In genomic region chr18:55322176-55322735, GRCh38 we compare ENCODE assay signal across 8 cellular contexts.
DNase-seq lines count a peak whose midpoint lies in the region; ATAC-seq and TF ChIP-seq lines count a peak whose summit lies in the region.

No MANE protein-coding gene starts in this region.

- H3K9me3 Mint-ChIP-seq in progenitor cell of endocrine pancreas (ENCODE audit: low read depth): no peaks in the 10 kb centered on the region

- H3K36me3 Mint-ChIP-seq in progenitor cell of endocrine pancreas (ENCODE audit: insufficient read depth): no peaks in the 10 kb centered on the region

- no peak for TF ChIP-seq CTCF in progenitor cell of endocrine pancreas (IDR thresholded peaks at IDR 0.05; ENCODE audit: unreplicated experiment)

- peak overlapping the region; percentile 75 for H3K4me3 Mint-ChIP-seq in progenitor cell of endocrine pancreas (ENCODE audit: low read depth)

- peaks cover 20% of the 10 kb centered on the region for H3K4me1 Mint-ChIP-seq in progenitor cell of endocrine pancreas (ENCODE audit: low read depth)

- H3K27me3 Mint-ChIP-seq in progenitor cell of endocrine pancreas: peaks cover 78% of the 10 kb centered on the region

- peak; percentile 53 for DNase-seq in COLO668 (lab: John Stamatoyannopoulos, UW; ENCODE audit: unreplicated experiment)
- peak; percentile 65 for DNase-seq in NCI-H510A (lab: John Stamatoyannopoulos, UW)
- peak; percentile 93 for DNase-seq in astrocyte of the hippocampus (ENCODE audit: low read depth, low spot score)
- peak; percentile 55 for DNase-seq in hepatic stellate cell (ENCODE audit: low spot score)
- DNase-seq in progenitor cell of endocrine pancreas (ENCODE audit: low spot score, unreplicated experiment): peak; percentile 27
- DNase-seq in NK-92 treated with Interleukin-12 subunit alpha and Interleukin-12 subunit beta, amount 100 ng/mL, for 24 hours (lab: John Stamatoyannopoulos, UW): no peak

- peak overlapping the region; percentile 27 for H3K27ac Mint-ChIP-seq in progenitor cell of endocrine pancreas

- ATAC-seq in HG03280 (IDR thresholded peaks at IDR 0.05; ENCODE audit: unreplicated experiment): peak; percentile 68

- peak; percentile 87 for TF ChIP-seq POLR2A in GM19099 (IDR thresholded peaks at IDR 0.05; ENCODE audit: extremely low read depth, insufficient read length, low read depth)
